In genomic region chr2:235446082-235446481, GRCh38 we compare ENCODE assay signal across 33 cellular contexts.
"Had no signal": no experiment of that assay in that cellular context is flagged by ENCODE, and none has a peak within 500 bp of the region (broad histone marks: within the 10 kb centered on the region; RNA-seq: fewer than 3 reads in every experiment).

No MANE protein-coding gene starts in this region.

- H3K9me3 ChIP-seq: ascending aorta, Peyer's patch, SK-N-SH had no signal

- H3K4me1 ChIP-seq: ascending aorta, Peyer's patch, SJSA1 had no signal

- H3K9ac ChIP-seq: SK-N-SH had no signal

- H3K4me3 Mint-ChIP-seq: activated CD4-positive, alpha-beta T cell treated with anti-CD3 and anti-CD28 coated beads for 36 hours; activated CD4-positive, alpha-beta T cell treated with anti-CD3 and anti-CD28 coated beads, Interleukin-2, amount 10 ng/mL, durations not matched to agents 7 days and 5 days; activated CD8-positive, alpha-beta T cell treated with anti-CD3 and anti-CD28 coated beads, Interleukin-2, amount 10 ng/mL, durations not matched to agents 7 days and 5 days; activated naive CD4-positive, alpha-beta T cell treated with anti-CD3 and anti-CD28 coated beads, Interleukin-2, amount 50 U/mL, for 24 hours; activated naive CD8-positive, alpha-beta T cell treated with anti-CD3 and anti-CD28 coated beads, Interleukin-2, amount 10 ng/mL, durations not matched to agents 7 days and 5 days; activated T-cell treated with anti-CD3 and anti-CD28 coated beads, Interleukin-2, amount 50 U/mL, for 24 hours; central memory CD8-positive, alpha-beta T cell; T-helper 1 cell treated with Interleukin-12 subunit alpha and Interleukin-12 subunit beta and Interleukin-4 antibody, amounts not matched to agents 30 μg/mL and 1 μg/mL, for 36 hours; T-helper 2 cell treated with Interferon-gamma antibody and Interleukin-4, amounts not matched to agents 5 μg/mL and 100 μg/mL, for 36 hours; WTC11 had no signal

- H3K27me3 ChIP-seq: ascending aorta, cardiac muscle cell, Peyer's patch had no signal

- ATAC-seq: activated CD4-positive, alpha-beta T cell treated with anti-CD3 and anti-CD28 coated beads for 36 hours; activated CD4-positive, CD25-positive, alpha-beta regulatory T cell treated with anti-CD3 and anti-CD28 coated beads, Interleukin-2, amount 50 U/mL, for 24 hours; activated CD8-positive, alpha-beta T cell treated with anti-CD3 and anti-CD28 coated beads, Interleukin-2, amount 10 ng/mL, durations not matched to agents 7 days and 5 days; PC-3 had no signal

- H3K4me1 Mint-ChIP-seq: activated CD4-positive, alpha-beta T cell treated with anti-CD3 and anti-CD28 coated beads for 36 hours; activated CD4-positive, alpha-beta T cell treated with anti-CD3 and anti-CD28 coated beads, Interleukin-2, amount 10 ng/mL, durations not matched to agents 7 days and 5 days; activated naive CD4-positive, alpha-beta T cell treated with anti-CD3 and anti-CD28 coated beads, Interleukin-2, amount 50 U/mL, for 24 hours; activated naive CD8-positive, alpha-beta T cell treated with anti-CD3 and anti-CD28 coated beads, Interleukin-2, amount 10 ng/mL, durations not matched to agents 7 days and 5 days; central memory CD8-positive, alpha-beta T cell had no signal

- H3K27ac Mint-ChIP-seq: activated CD4-positive, alpha-beta T cell treated with anti-CD3 and anti-CD28 coated beads for 36 hours; activated CD4-positive, alpha-beta T cell treated with anti-CD3 and anti-CD28 coated beads, Interleukin-2, amount 10 ng/mL, durations not matched to agents 7 days and 5 days; activated CD8-positive, alpha-beta T cell treated with anti-CD3 and anti-CD28 coated beads, Interleukin-2, amount 10 ng/mL, durations not matched to agents 7 days and 5 days; activated naive CD4-positive, alpha-beta T cell treated with anti-CD3 and anti-CD28 coated beads, Interleukin-2, amount 50 U/mL, for 24 hours; activated naive CD8-positive, alpha-beta T cell treated with anti-CD3 and anti-CD28 coated beads, Interleukin-2, amount 10 ng/mL, durations not matched to agents 7 days and 5 days; activated T-cell treated with anti-CD3 and anti-CD28 coated beads, Interleukin-2, amount 50 U/mL, for 24 hours; activated T-helper 2 cell treated with anti-CD3 and anti-CD28 coated beads, Interferon-gamma antibody, Interleukin-2, Interleukin-4, amounts not matched to agents 10 μg/mL and 5 μg/mL and 100 μg/mL, durations not matched to agents 14 hours and 24 hours and 36 hours; T-helper 1 cell treated with Interleukin-12 subunit alpha and Interleukin-12 subunit beta and Interleukin-4 antibody, amounts not matched to agents 30 μg/mL and 1 μg/mL, for 36 hours; T-helper 2 cell treated with Interferon-gamma antibody and Interleukin-4, amounts not matched to agents 5 μg/mL and 100 μg/mL, for 36 hours; WTC11 had no signal

- H3K27ac ChIP-seq: ascending aorta, cardiac muscle cell, Peyer's patch, SJSA1 had no signal

- DNase-seq: activated CD4-positive, alpha-beta T cell treated with anti-CD3 and anti-CD28 coated beads for 36 hours; activated CD4-positive, alpha-beta T cell treated with anti-CD3 and anti-CD28 coated beads, Interleukin-2, amount 10 ng/mL, durations not matched to agents 7 days and 5 days; activated CD4-positive, alpha-beta T cell treated with anti-CD3 and anti-CD28 coated beads, Interleukin-2, amount 50 U/mL, for 48 hours; activated CD8-positive, alpha-beta T cell treated with anti-CD3 and anti-CD28 coated beads, Interleukin-2, amount 10 ng/mL, durations not matched to agents 7 days and 5 days; activated gamma-delta T cell; activated naive CD4-positive, alpha-beta T cell treated with Interleukin-2 at 50 U/mL for 16 hours; activated naive CD8-positive, alpha-beta T cell treated with anti-CD3 and anti-CD28 coated beads, Interleukin-2, amount 10 ng/mL, durations not matched to agents 7 days and 5 days; activated T-cell treated with anti-CD3 and anti-CD28 coated beads, Interleukin-2, amount 50 U/mL, for 24 hours; amygdala; MM.1S; MV-4-11; NCI-H1092; NCI-H1436 treated with DMSO at 0.1 percent for 48 hours; NCI-H187; NCI-H2029 treated with DMSO at 0.1 percent for 48 hours; NCI-H2107; NCI-H510A; NK-92 treated with Interleukin-12 subunit alpha and Interleukin-12 subunit beta, amount 100 ng/mL, for 24 hours; PC-3; Peyer's patch; RPMI8226; SHP77 treated with DMSO at 0.1 percent for 48 hours; SK-N-SH had no signal

- H3K4me3 ChIP-seq: ascending aorta, cardiac muscle cell, Peyer's patch, SJSA1 had no signal

- H3K36me3 Mint-ChIP-seq: activated naive CD4-positive, alpha-beta T cell treated with anti-CD3 and anti-CD28 coated beads, Interleukin-2, amount 50 U/mL, for 24 hours; activated naive CD8-positive, alpha-beta T cell treated with anti-CD3 and anti-CD28 coated beads, Interleukin-2, amount 10 ng/mL, durations not matched to agents 7 days and 5 days; WTC11 had no signal

- H3K36me3 ChIP-seq: ascending aorta, cardiac muscle cell, Peyer's patch, SJSA1 had no signal

- H3K4me2 ChIP-seq: SK-N-SH had no signal

- H3K9me3 Mint-ChIP-seq: activated CD4-positive, alpha-beta T cell treated with anti-CD3 and anti-CD28 coated beads, Interleukin-2, amount 10 ng/mL, durations not matched to agents 7 days and 5 days; activated naive CD4-positive, alpha-beta T cell treated with anti-CD3 and anti-CD28 coated beads, Interleukin-2, amount 50 U/mL, for 24 hours; activated naive CD8-positive, alpha-beta T cell treated with anti-CD3 and anti-CD28 coated beads, Interleukin-2, amount 10 ng/mL, durations not matched to agents 7 days and 5 days; activated T-helper 2 cell treated with anti-CD3 and anti-CD28 coated beads, Interferon-gamma antibody, Interleukin-2, Interleukin-4, amounts not matched to agents 10 μg/mL and 5 μg/mL and 100 μg/mL, durations not matched to agents 14 hours and 24 hours and 36 hours; central memory CD8-positive, alpha-beta T cell; T-helper 1 cell treated with Interleukin-12 subunit alpha and Interleukin-12 subunit beta and Interleukin-4 antibody, amounts not matched to agents 30 μg/mL and 1 μg/mL, for 36 hours; T-helper 2 cell treated with Interferon-gamma antibody and Interleukin-4, amounts not matched to agents 5 μg/mL and 100 μg/mL, for 36 hours had no signal

- H3K27me3 Mint-ChIP-seq: activated CD4-positive, alpha-beta T cell treated with anti-CD3 and anti-CD28 coated beads, Interleukin-2, amount 10 ng/mL, durations not matched to agents 7 days and 5 days; activated naive CD8-positive, alpha-beta T cell treated with anti-CD3 and anti-CD28 coated beads, Interleukin-2, amount 10 ng/mL, durations not matched to agents 7 days and 5 days had no signal
